In genomic region chr12:131402222-131402621, GRCh38 we compare ENCODE assay signal across 8 cellular contexts.
DNase-seq lines count a peak whose midpoint lies in the region; ATAC-seq, FAIRE-seq and TF ChIP-seq lines count a peak whose summit lies in the region.
"Not testable (repeated sequence)": the region's sequence is repeated elsewhere in the genome, so short reads cannot be mapped to it uniquely, and the experiment has no call there.

No MANE protein-coding gene starts in this region.

- not testable (repeated sequence) for H3K9ac ChIP-seq in kidney (ENCODE audit: low read length in 2 of 2)

- FAIRE-seq in kidney (lab: Jason Lieb, UNC), result not testable (repeated sequence)

- WGBS in body of pancreas, 2 donors, result 27 to 45% methylated on average over 7 of the region's 7 CpGs
- 22 to 31% (median 23%) methylated on average over 7 of the region's 7 CpGs for WGBS in ovary, 3 donors
- WGBS in testis, 2 donors, result 44 to 57% methylated on average over 7 of the region's 7 CpGs

- intact Hi-C loops in body of pancreas (cut with DNase I); Right ventricle myocardium inferior (cut with DNase I); kidney (cut with DNase I); testis (cut with DNase I; ENCODE audit: low total_unique reads): not testable (repeated sequence)
- intact Hi-C loops in ovary (cut with DNase I), result loop anchor here in 1 of 4 donors (1.0 kb wide), 1 partner anchor 135 kb away; no protein-coding TSS in a partner anchor

- not testable (repeated sequence) for H3K27ac ChIP-seq in body of pancreas; kidney (ENCODE audit: low read depth in 2 of 2, low read length in 2 of 2); testis
- peak overlapping the region; percentile 59 to 83 for H3K27ac ChIP-seq in ovary

- not testable (repeated sequence) for TF ChIP-seq EP300 in ovary (IDR thresholded peaks at IDR 0.05)

- not testable (repeated sequence) for H3K27me3 ChIP-seq in body of pancreas, ovary, testis

- ATAC-seq in body of pancreas, result peak; percentile 65
- ATAC-seq in Right ventricle myocardium inferior, result peak; percentile 88

- H3K4me1 ChIP-seq in body of pancreas; kidney (ENCODE audit: control insufficient read depth in 1 of 2, insufficient read depth in 1 of 2, low read depth in 1 of 2, low read length in 2 of 2); testis: not testable (repeated sequence)
- peaks cover 16% of the 10 kb centered on the region for H3K4me1 ChIP-seq in ovary (ENCODE audit: insufficient read depth)

- not testable (repeated sequence) for H3K36me3 ChIP-seq in body of pancreas (replicated peaks in 1 of 2; ENCODE audit: insufficient read depth in 1 of 2, low read depth in 2 of 2); kidney (ENCODE audit: control insufficient read depth in 1 of 2, insufficient read depth in 2 of 2, low read length in 2 of 2); ovary; testis (ENCODE audit: low read depth, missing control alignments)

- peaks cover 0 to 14% (median 0%) of the 10 kb centered on the region in 3 donors for H3K9me3 ChIP-seq in body of pancreas
- not testable (repeated sequence) for H3K9me3 ChIP-seq in kidney (ENCODE audit: control insufficient read depth in 1 of 2, low read length in 2 of 2); ovary; testis

- TF ChIP-seq POLR2A in body of pancreas (IDR thresholded peaks at IDR 0.05); ovary (IDR thresholded peaks at IDR 0.05); testis (IDR thresholded peaks at IDR 0.05): not testable (repeated sequence)

- not testable (repeated sequence) for H3K4me3 ChIP-seq in body of pancreas; kidney (ENCODE audit: low read length in 2 of 2); ovary; testis

- DNase-seq in DMS53 (lab: John Stamatoyannopoulos, UW) (peak; percentile 49), NCI-H69 (lab: John Stamatoyannopoulos, UW) (peak; percentile 17), body of pancreas (peak in 1 of 4 donors; percentile 16), kidney (peak; percentile 84), mucosa of gallbladder (ENCODE audit: low spot score) (peak; percentile 23), ovary (peak; percentile 58 to 82 (median 67)), testis (peak; percentile 26)
- DNase-seq in Right ventricle myocardium inferior (ENCODE audit: missing footprints), result not testable (repeated sequence)

- not testable (repeated sequence) for TF ChIP-seq CTCF in body of pancreas (IDR thresholded peaks at IDR 0.05); kidney (IDR thresholded peaks at IDR 0.05; ENCODE audit: borderline replicate concordance, extremely low read depth, insufficient read depth); ovary (IDR thresholded peaks at IDR 0.05); testis (IDR thresholded peaks at IDR 0.05)
